In the genomic region with DNA sequence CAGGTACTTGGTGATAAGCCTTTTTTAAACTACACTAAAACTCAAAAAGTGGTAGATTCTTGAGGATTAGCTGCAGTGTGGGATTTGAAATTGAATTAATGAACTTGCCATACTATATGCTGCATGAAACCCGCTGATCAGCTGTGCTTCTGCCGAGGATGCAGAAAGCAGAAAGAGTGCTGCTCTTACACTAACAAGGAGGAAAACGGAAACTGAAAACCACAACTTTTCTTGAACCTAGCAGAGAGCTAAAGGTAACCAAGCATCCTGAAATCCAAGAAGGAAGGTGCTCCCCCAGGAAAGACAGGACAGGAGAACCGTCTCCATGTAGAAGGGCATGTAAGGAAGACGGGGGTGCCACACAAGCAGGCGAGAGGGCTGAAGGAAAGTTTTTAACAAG, we compare ENCODE assay signal across 1 cellular context.
TF ChIP-seq lines count a peak whose summit lies in the region.

No MANE protein-coding gene starts in this region.

TF ChIP-seq in GM23338, 12 proteins besides CTCF, POLR2A, EP300 and RAD21 (continued from another document):
- no peak for TF ChIP-seq ETS1 (IDR thresholded peaks at IDR 0.05)
- TF ChIP-seq NANOG (IDR thresholded peaks at IDR 0.05; ENCODE audit: borderline replicate concordance) = no peak
